Comparison of ENCODE assay signal across 8 cellular contexts in the genomic region with DNA sequence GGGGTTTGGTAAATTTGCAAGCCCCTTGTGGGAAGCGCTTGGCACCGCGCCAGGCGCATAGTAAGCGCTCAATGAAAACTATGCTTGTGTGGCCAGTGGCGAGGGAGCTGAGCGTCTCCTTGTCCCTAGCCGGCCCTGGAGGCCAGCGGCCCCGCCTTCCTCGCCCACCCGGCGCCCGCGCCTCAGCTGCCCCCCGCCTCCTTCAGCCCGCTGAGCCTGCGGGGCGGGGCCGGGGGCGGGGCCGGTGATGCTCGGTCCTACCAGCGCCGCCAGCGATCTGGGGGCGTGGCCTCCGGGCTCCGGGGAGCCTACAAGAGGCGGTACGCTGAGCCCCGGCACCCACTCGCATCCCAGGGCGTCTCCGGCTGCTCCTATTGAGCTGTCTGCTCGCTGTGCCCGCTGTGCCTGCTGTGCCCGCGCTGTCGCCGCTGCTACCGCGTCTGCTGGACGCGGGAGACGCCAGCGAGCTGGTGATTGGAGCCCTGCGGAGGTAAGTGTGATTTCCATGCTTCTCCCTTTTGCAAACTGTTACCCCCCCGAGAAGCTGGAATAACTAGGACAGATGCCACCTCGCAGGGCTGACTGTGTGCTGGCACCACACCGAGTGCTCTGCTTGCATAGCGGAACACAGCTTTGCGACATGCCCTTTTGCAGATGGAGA. TPM values are rescaled to one million over a fixed set of nuclear protein-coding genes. Genes with fewer than 3 reads are reported as not detected.
DNase-seq lines count a peak whose midpoint lies in the region; ATAC-seq lines count a peak whose summit lies in the region.

Gene CRISPLD2, plus strand, starts transcription at position 342 of the 661 bp plus-strand sequence. CDS start 18,511 bp downstream, outside the sequence.

- peak; percentile 62 to 85 (median 67) for DNase-seq in CD4-positive, CD25-positive, alpha-beta regulatory T cell
- DNase-seq in NCI-H82 treated with DMSO at 0.1 percent for 48 hours (lab: John Stamatoyannopoulos, UW; ENCODE audit: unreplicated experiment), result peak; percentile 66
- DNase-seq in activated CD8-positive, alpha-beta memory T cell treated with anti-CD3 and anti-CD28 coated beads, Interleukin-2, amount 10 ng/mL, durations not matched to agents 7 days and 5 days, result peak; percentile 78
- DNase-seq in effector memory CD4-positive, alpha-beta T cell, result peak; percentile 66 to 80 (median 78)
- DNase-seq in lung microvascular endothelial cell (ENCODE audit: low read depth in 2 of 2), result peak; percentile 75 to 80
- peak; percentile 86 to 90 for DNase-seq in stimulated activated CD4-positive, alpha-beta T cell treated with anti-CD3 and anti-CD28 coated beads, Interleukin-4, amount 100 ng/mL, for 4 hours

- peak within 1 kb of the TSS in 1 of 3 donors; percentile 58 for H3K27ac Mint-ChIP-seq in CD4-positive, CD25-positive, alpha-beta regulatory T cell
- H3K27ac Mint-ChIP-seq in activated CD8-positive, alpha-beta memory T cell treated with anti-CD3 and anti-CD28 coated beads, Interleukin-2, amount 10 ng/mL, durations not matched to agents 7 days and 5 days, result no peak within 1 kb of the TSS

- no peak within 1 kb of the TSS for H3K27ac ChIP-seq in CD4-positive, CD25-positive, alpha-beta regulatory T cell (ENCODE audit: insufficient read depth, low read length, poor library complexity, severe bottlenecking)
- no peak within 1 kb of the TSS for H3K27ac ChIP-seq in effector memory CD4-positive, alpha-beta T cell (ENCODE audit: insufficient read depth, low read length, poor library complexity, severe bottlenecking)

- H3K4me1 Mint-ChIP-seq in CD4-positive, CD25-positive, alpha-beta regulatory T cell, result peaks cover 0 to 9% (median 4%) of the 10 kb centered on the region in 4 donors
- H3K4me1 Mint-ChIP-seq in activated CD8-positive, alpha-beta memory T cell treated with anti-CD3 and anti-CD28 coated beads, Interleukin-2, amount 10 ng/mL, durations not matched to agents 7 days and 5 days, result peaks cover 7% of the 10 kb centered on the region

- peaks cover 0 to 4% (median 0%) of the 10 kb centered on the region in 7 donors for H3K9me3 Mint-ChIP-seq in CD4-positive, CD25-positive, alpha-beta regulatory T cell
- H3K9me3 Mint-ChIP-seq in activated CD8-positive, alpha-beta memory T cell treated with anti-CD3 and anti-CD28 coated beads, Interleukin-2, amount 10 ng/mL, durations not matched to agents 7 days and 5 days (ENCODE audit: low read depth), result no peaks in the 10 kb centered on the region

- H3K4me3 ChIP-seq in CD4-positive, CD25-positive, alpha-beta regulatory T cell (ENCODE audit: low read depth, low read length), result peak within 1 kb of the TSS; percentile 7
- H3K4me3 ChIP-seq in effector memory CD4-positive, alpha-beta T cell (ENCODE audit: insufficient read depth, low read depth, low read length, poor library complexity, severe bottlenecking), result peak within 1 kb of the TSS; percentile 50

- H3K4me3 Mint-ChIP-seq in CD4-positive, CD25-positive, alpha-beta regulatory T cell, result peak within 1 kb of the TSS in 3 of 4 donors; percentile 22 to 78 (median 59)
- no peak within 1 kb of the TSS for H3K4me3 Mint-ChIP-seq in activated CD8-positive, alpha-beta memory T cell treated with anti-CD3 and anti-CD28 coated beads, Interleukin-2, amount 10 ng/mL, durations not matched to agents 7 days and 5 days

- H3K36me3 ChIP-seq in CD4-positive, CD25-positive, alpha-beta regulatory T cell (ENCODE audit: control insufficient read depth, insufficient read depth, low read length), result no peaks in the 10 kb centered on the region
- H3K36me3 ChIP-seq in effector memory CD4-positive, alpha-beta T cell (ENCODE audit: control insufficient read depth, insufficient read depth, low read length), result no peaks in the 10 kb centered on the region

- peaks cover 42% of the 10 kb centered on the region for H3K27me3 Mint-ChIP-seq in CD4-positive, CD25-positive, alpha-beta regulatory T cell
- H3K27me3 Mint-ChIP-seq in activated CD8-positive, alpha-beta memory T cell treated with anti-CD3 and anti-CD28 coated beads, Interleukin-2, amount 10 ng/mL, durations not matched to agents 7 days and 5 days, result peaks cover 59% of the 10 kb centered on the region

- H3K27me3 ChIP-seq in CD4-positive, CD25-positive, alpha-beta regulatory T cell (ENCODE audit: control insufficient read depth, insufficient read depth, low read length), result no peaks in the 10 kb centered on the region
- H3K27me3 ChIP-seq in effector memory CD4-positive, alpha-beta T cell (replicated peaks; ENCODE audit: control insufficient read depth, insufficient read depth, low read length, poor library complexity, severe bottlenecking), result no peaks in the 10 kb centered on the region

- CTCF ChIA-PET in activated CD8-positive, alpha-beta memory T cell treated with anti-CD3 and anti-CD28 coated beads, Interleukin-2, amount 10 ng/mL, durations not matched to agents 7 days and 5 days (lab: Charles Lee), result interaction anchor here (0.6 kb wide), 1 partner anchor 55 kb away, joined by 3 read pairs; no protein-coding TSS in a partner anchor

- H3K4me1 ChIP-seq in CD4-positive, CD25-positive, alpha-beta regulatory T cell (ENCODE audit: control insufficient read depth, insufficient read depth, low read length, poor library complexity, severe bottlenecking), result peaks cover 8% of the 10 kb centered on the region
- H3K4me1 ChIP-seq in effector memory CD4-positive, alpha-beta T cell (ENCODE audit: control insufficient read depth, insufficient read depth, low read length, poor library complexity, severe bottlenecking), result peaks cover 13% of the 10 kb centered on the region

- ATAC-seq in CD4-positive, CD25-positive, alpha-beta regulatory T cell (ENCODE audit: low read depth in 2 of 2), result peak; percentile 79 to 80
- peak; percentile 56 for ATAC-seq in HG03460 (IDR thresholded peaks at IDR 0.05; ENCODE audit: unreplicated experiment)
- peak; percentile 99 for ATAC-seq in activated CD8-positive, alpha-beta memory T cell treated with anti-CD3 and anti-CD28 coated beads, Interleukin-2, amount 10 ng/mL, durations not matched to agents 7 days and 5 days
- no peak for ATAC-seq in GM19397 (IDR thresholded peaks at IDR 0.05; ENCODE audit: unreplicated experiment)

- H3K9me3 ChIP-seq in CD4-positive, CD25-positive, alpha-beta regulatory T cell (ENCODE audit: control insufficient read depth in 2 of 2, low read length in 2 of 2), result no peaks in the 10 kb centered on the region
- H3K9me3 ChIP-seq in effector memory CD4-positive, alpha-beta T cell (ENCODE audit: control insufficient read depth, low read length), result no peaks in the 10 kb centered on the region

- H3K36me3 Mint-ChIP-seq in CD4-positive, CD25-positive, alpha-beta regulatory T cell, result no peaks in the 10 kb centered on the region
- no peaks in the 10 kb centered on the region for H3K36me3 Mint-ChIP-seq in activated CD8-positive, alpha-beta memory T cell treated with anti-CD3 and anti-CD28 coated beads, Interleukin-2, amount 10 ng/mL, durations not matched to agents 7 days and 5 days

RNA-seq across cellular contexts. Expression of gene CRISPLD2, which starts in this region (rescaled TPM):
- 0.54 TPM for total RNA-seq in CD4-positive, CD25-positive, alpha-beta regulatory T cell
- under 1 TPM in 2 of 4 donors, not detected in 2; 0.16 to 0.30 TPM for polyA plus RNA-seq in CD4-positive, CD25-positive, alpha-beta regulatory T cell
- not detected for total RNA-seq in activated CD8-positive, alpha-beta memory T cell treated with anti-CD3 and anti-CD28 coated beads, Interleukin-2, amount 10 ng/mL, durations not matched to agents 7 days and 5 days
- under 0.01 and 0.20 TPM in 2 replicates for total RNA-seq in lung microvascular endothelial cell

Comparison
In these comparisons a context has a peak if more than half of its experiments do, and no peak if none do; other contexts are left out.
1. Peak in DNase-seq, ATAC-seq and H3K4me3 ChIP-seq in CD4-positive, CD25-positive, alpha-beta regulatory T cell; RNA of the gene not detected or under 1 TPM.
2. Peak in DNase-seq and ATAC-seq in activated CD8-positive, alpha-beta memory T cell treated with anti-CD3 and anti-CD28 coated beads, Interleukin-2, amount 10 ng/mL, durations not matched to agents 7 days and 5 days; RNA of the gene not detected or under 1 TPM.
3. Peak in DNase-seq in lung microvascular endothelial cell; RNA of the gene not detected or under 1 TPM.